In the genomic region with DNA sequence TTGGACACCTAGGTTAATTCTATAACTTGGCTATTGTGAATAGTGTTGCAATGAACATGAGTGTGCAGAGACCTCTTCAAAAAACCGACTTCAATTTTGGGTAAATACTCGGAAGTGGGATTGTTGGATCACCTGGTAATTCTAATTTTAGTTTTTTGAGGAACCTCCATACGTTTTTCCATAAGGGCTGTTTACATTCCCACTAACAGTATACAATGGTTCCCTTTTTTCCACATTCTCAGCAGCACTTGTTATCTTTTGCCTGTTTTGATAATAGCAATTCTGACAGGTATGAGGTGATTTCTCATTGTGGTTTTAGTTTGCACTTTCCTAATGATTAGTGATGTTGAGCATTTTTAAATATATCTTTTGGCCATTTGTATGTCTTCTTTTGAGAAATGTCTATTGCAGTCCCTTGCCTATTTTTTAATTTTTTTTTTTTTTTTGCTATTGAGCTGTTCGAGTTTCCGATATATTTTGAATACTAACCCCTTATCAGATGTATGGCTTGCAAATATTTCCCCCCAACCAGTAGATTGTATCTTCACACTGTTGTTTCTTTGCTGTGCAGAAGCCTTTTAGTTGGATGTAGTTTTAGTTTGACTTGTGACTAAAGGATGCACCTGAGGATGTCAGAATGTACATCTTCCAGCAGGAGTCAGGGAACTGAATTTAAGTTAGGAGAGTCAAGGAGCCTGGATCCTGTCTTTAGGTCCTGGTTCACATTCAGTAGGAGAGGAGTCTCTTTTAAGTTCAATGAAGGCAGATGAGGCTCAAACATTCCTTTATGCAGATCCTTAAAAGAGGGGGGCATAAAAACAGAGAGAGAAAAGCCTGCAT, we compare ENCODE assay signal across 12 cellular contexts.
DNase-seq lines count a peak whose midpoint lies in the region; ATAC-seq and TF ChIP-seq lines count a peak whose summit lies in the region.
"Had no signal": no experiment of that assay in that cellular context is flagged by ENCODE, and none has a peak within 500 bp of the region (broad histone marks: within the 10 kb centered on the region; RNA-seq: fewer than 3 reads in every experiment).

No MANE protein-coding gene starts in this region.

- H3K36me3 Mint-ChIP-seq in activated T-cell treated with anti-CD3 and anti-CD28 coated beads, Interleukin-2, amount 50 U/mL, for 72 hours (ENCODE audit: insufficient read depth in 2 of 2), result no peaks in the 10 kb centered on the region
- H3K36me3 Mint-ChIP-seq in stimulated activated naive B cell treated with anti-CD40 and anti-IgM and Interleukin-4, amounts not matched to agents 10 μg/mL and 1 μg/mL and 100 μg/mL, for 72 hours, result no peaks in the 10 kb centered on the region
- no peaks in the 10 kb centered on the region for H3K36me3 Mint-ChIP-seq in mesothelial cell of epicardium

- H3K4me3 ChIP-seq in tibial artery, result no peak overlapping the region
- H3K4me3 ChIP-seq: hepatocyte, lung, Peyer's patch had no signal

- no peak overlapping the region for H3K27ac ChIP-seq in tibial artery
- H3K27ac ChIP-seq: hepatocyte, Peyer's patch had no signal

- peaks cover 11% of the 10 kb centered on the region for H3K4me1 Mint-ChIP-seq in activated T-cell treated with anti-CD3 and anti-CD28 coated beads, Interleukin-2, amount 50 U/mL, for 72 hours (ENCODE audit: low read depth)
- peaks cover 13 to 24% of the 10 kb centered on the region in 2 donors for H3K4me1 Mint-ChIP-seq in stimulated activated naive B cell treated with anti-CD40 and anti-IgM and Interleukin-4, amounts not matched to agents 10 μg/mL and 1 μg/mL and 100 μg/mL, for 72 hours
- H3K4me1 Mint-ChIP-seq in mesothelial cell of epicardium, result peaks cover 2% of the 10 kb centered on the region

- no peaks in the 10 kb centered on the region for H3K36me3 ChIP-seq in tibial artery
- H3K36me3 ChIP-seq: Peyer's patch had no signal

- intact Hi-C loops in tibial artery (cut with DNase I; ENCODE audit: low total_unique reads), result no loop called here

- ATAC-seq in activated T-cell treated with anti-CD3 and anti-CD28 coated beads, Interleukin-2, amount 50 U/mL, for 72 hours (replicated peaks in 1 of 2), result no peak
- ATAC-seq in HG02588 (IDR thresholded peaks at IDR 0.05; ENCODE audit: unreplicated experiment) (peak; percentile 27), HG03571 (IDR thresholded peaks at IDR 0.05; ENCODE audit: unreplicated experiment) (peak; percentile 32)
- ATAC-seq in stimulated activated naive B cell treated with anti-CD40 and anti-IgM and Interleukin-4, amounts not matched to agents 10 μg/mL and 1 μg/mL and 100 μg/mL, for 72 hours (replicated peaks), result peak in 1 of 2 donors; percentile 26

- H3K4me1 ChIP-seq in tibial artery, result no peaks in the 10 kb centered on the region
- H3K4me1 ChIP-seq: Peyer's patch had no signal

- H3K27ac Mint-ChIP-seq in activated T-cell treated with anti-CD3 and anti-CD28 coated beads, Interleukin-2, amount 50 U/mL, for 72 hours, result peak overlapping the region; percentile 3
- H3K27ac Mint-ChIP-seq in stimulated activated naive B cell treated with anti-CD40 and anti-IgM and Interleukin-4, amounts not matched to agents 10 μg/mL and 1 μg/mL and 100 μg/mL, for 72 hours, result peak overlapping the region; percentile 47
- no peak overlapping the region for H3K27ac Mint-ChIP-seq in mesothelial cell of epicardium
- H3K27ac Mint-ChIP-seq: progenitor cell of endocrine pancreas had no signal

- H3K4me3 Mint-ChIP-seq in activated T-cell treated with anti-CD3 and anti-CD28 coated beads, Interleukin-2, amount 50 U/mL, for 72 hours, result no peak overlapping the region
- H3K4me3 Mint-ChIP-seq in stimulated activated naive B cell treated with anti-CD40 and anti-IgM and Interleukin-4, amounts not matched to agents 10 μg/mL and 1 μg/mL and 100 μg/mL, for 72 hours, result no peak overlapping the region
- H3K4me3 Mint-ChIP-seq in mesothelial cell of epicardium, result no peak overlapping the region

- no peak for DNase-seq in activated T-cell treated with anti-CD3 and anti-CD28 coated beads, Interleukin-2, amount 50 U/mL, for 72 hours
- DNase-seq in activated T-cell treated with anti-CD3 and anti-CD28 coated beads, Interleukin-2, amount 50 U/mL, for 1 hour, result no peak
- DNase-seq in stimulated activated naive B cell treated with anti-CD40 and anti-IgM and Interleukin-4, amounts not matched to agents 10 μg/mL and 1 μg/mL and 100 μg/mL, for 72 hours, result no peak
- no peak for DNase-seq in tibial artery
- no peak for DNase-seq in mesothelial cell of epicardium (ENCODE audit: low spot score in 2 of 2, unreplicated experiment in 2 of 2)
- DNase-seq in putamen (ENCODE audit: low spot score), result no peak

- no peaks in the 10 kb centered on the region for H3K9me3 Mint-ChIP-seq in activated T-cell treated with anti-CD3 and anti-CD28 coated beads, Interleukin-2, amount 50 U/mL, for 72 hours
- H3K9me3 Mint-ChIP-seq in stimulated activated naive B cell treated with anti-CD40 and anti-IgM and Interleukin-4, amounts not matched to agents 10 μg/mL and 1 μg/mL and 100 μg/mL, for 72 hours, result peaks cover 0 to 3% of the 10 kb centered on the region in 2 donors
- H3K9me3 Mint-ChIP-seq in mesothelial cell of epicardium, result peaks cover 9% of the 10 kb centered on the region

- peaks cover 6% of the 10 kb centered on the region for H3K27me3 Mint-ChIP-seq in activated T-cell treated with anti-CD3 and anti-CD28 coated beads, Interleukin-2, amount 50 U/mL, for 72 hours (ENCODE audit: low read depth)
- H3K27me3 Mint-ChIP-seq in stimulated activated naive B cell treated with anti-CD40 and anti-IgM and Interleukin-4, amounts not matched to agents 10 μg/mL and 1 μg/mL and 100 μg/mL, for 72 hours, result no peaks in the 10 kb centered on the region
- no peaks in the 10 kb centered on the region for H3K27me3 Mint-ChIP-seq in mesothelial cell of epicardium (ENCODE audit: low read depth)
- H3K27me3 Mint-ChIP-seq: progenitor cell of endocrine pancreas had no signal

- TF ChIP-seq CTCF in tibial artery (IDR thresholded peaks at IDR 0.05) (no peak), mesothelial cell of epicardium (IDR thresholded peaks at IDR 0.05; ENCODE audit: unreplicated experiment) (no peak)

- no peaks in the 10 kb centered on the region for H3K27me3 ChIP-seq in tibial artery
- H3K27me3 ChIP-seq: hepatocyte, Peyer's patch had no signal

- no peaks in the 10 kb centered on the region for H3K9me3 ChIP-seq in tibial artery
- H3K9me3 ChIP-seq: Peyer's patch had no signal

Comparison
In these comparisons a context has a peak if more than half of its experiments do, and no peak if none do; other contexts are left out.
1. ATAC-seq: peak in HG02588 (single experiment) and HG03571 (single experiment); none in activated T-cell treated with anti-CD3 and anti-CD28 coated beads, Interleukin-2, amount 50 U/mL, for 72 hours (0 of 2).